In genomic region chr16:33339093-33340071, GRCh38 we compare ENCODE assay signal across 10 cellular contexts. TPM values are rescaled to one million over a fixed set of nuclear protein-coding genes. Genes with fewer than 3 reads are reported as not detected.
DNase-seq lines count a peak whose midpoint lies in the region; ATAC-seq and TF ChIP-seq lines count a peak whose summit lies in the region.
"Not testable (repeated sequence)": the region's sequence is repeated elsewhere in the genome, so short reads cannot be mapped to it uniquely, and the experiment has no call there.
"Had no signal": no experiment of that assay in that cellular context is flagged by ENCODE, and none has a peak within 500 bp of the region (broad histone marks: within the 10 kb centered on the region; RNA-seq: fewer than 3 reads in every experiment).

No MANE protein-coding gene starts in this region.

- peak; percentile 23 for ATAC-seq in T-helper 17 cell
- not testable (repeated sequence) for ATAC-seq in activated CD8-positive, alpha-beta memory T cell treated with anti-CD3 and anti-CD28 coated beads, Interleukin-2, amount 10 ng/mL, durations not matched to agents 7 days and 5 days
- ATAC-seq in heart left ventricle = peak in 3 of 4 donors; percentile 34 to 43 (median 34)
- peak; percentile 58 for ATAC-seq in mucosa of descending colon

- DNase-seq in Caki2 (ENCODE audit: low read depth) = peak; percentile 2
- peak in 2 of 3 donors; percentile 40 to 43 for DNase-seq in T-helper 17 cell
- peak; percentile 59 for DNase-seq in activated CD8-positive, alpha-beta memory T cell treated with anti-CD3 and anti-CD28 coated beads, Interleukin-2, amount 10 ng/mL, durations not matched to agents 7 days and 5 days
- peak in 5 of 7 donors; percentile 25 to 67 (median 54) for DNase-seq in adrenal gland
- peak in 3 of 5 donors; percentile 68 to 91 (median 74) for DNase-seq in heart left ventricle
- DNase-seq in mucosa of descending colon = peak in 2 of 3 donors; percentile 17 to 51
- DNase-seq in stimulated activated CD4-positive, alpha-beta T cell treated with anti-CD3 and anti-CD28 coated beads, Interleukin-15, amount 100 ng/mL, for 1 hour (ENCODE audit: low read depth in 1 of 2, low spot score in 1 of 2) = peak; percentile 13 to 51
- DNase-seq in testis = peak; percentile 42

- not testable (repeated sequence) for H3K36me3 Mint-ChIP-seq in T-helper 17 cell (ENCODE audit: low read depth); activated CD8-positive, alpha-beta memory T cell treated with anti-CD3 and anti-CD28 coated beads, Interleukin-2, amount 10 ng/mL, durations not matched to agents 7 days and 5 days

- WGBS in adrenal gland, 4 donors = 67 to 84% (median 80%) methylated on average over 3 to 4 of the region's 4 CpGs
- 76 to 80% (median 77%) methylated on average over 3 to 4 of the region's 4 CpGs for whole genome bisulfite sequencing in heart left ventricle, 4 donors
- 83 to 84% methylated on average over 3 of the region's 4 CpGs for WGBS in testis, 2 donors

- H3K27me3 ChIP-seq in adrenal gland, heart left ventricle, testis: not testable (repeated sequence)

- CTCF ChIA-PET in activated CD8-positive, alpha-beta memory T cell treated with anti-CD3 and anti-CD28 coated beads, Interleukin-2, amount 10 ng/mL, durations not matched to agents 7 days and 5 days (lab: Charles Lee) = not testable (repeated sequence)

- not testable (repeated sequence) for H3K27me3 Mint-ChIP-seq in T-helper 17 cell; activated CD8-positive, alpha-beta memory T cell treated with anti-CD3 and anti-CD28 coated beads, Interleukin-2, amount 10 ng/mL, durations not matched to agents 7 days and 5 days

- not testable (repeated sequence) for H3K4me1 Mint-ChIP-seq in T-helper 17 cell; activated CD8-positive, alpha-beta memory T cell treated with anti-CD3 and anti-CD28 coated beads, Interleukin-2, amount 10 ng/mL, durations not matched to agents 7 days and 5 days

- in situ Hi-C loops in Caki2 (cut with HindIII; ENCODE audit: low pct_unique_long_range_greater_than_20kb, low sequenced_read_pairs) = not testable (repeated sequence)

- not testable (repeated sequence) for H3K36me3 ChIP-seq in adrenal gland (replicated peaks in 1 of 2); heart left ventricle; mucosa of descending colon (ENCODE audit: low read depth); testis (ENCODE audit: low read depth, missing control alignments)

- not testable (repeated sequence) for TF ChIP-seq POLR2A in adrenal gland (IDR thresholded peaks at IDR 0.05); heart left ventricle (IDR thresholded peaks at IDR 0.05); testis (IDR thresholded peaks at IDR 0.05)

- H3K27ac Mint-ChIP-seq in T-helper 17 cell; activated CD8-positive, alpha-beta memory T cell treated with anti-CD3 and anti-CD28 coated beads, Interleukin-2, amount 10 ng/mL, durations not matched to agents 7 days and 5 days: not testable (repeated sequence)

- not testable (repeated sequence) for H3K4me1 ChIP-seq in adrenal gland (replicated peaks in 1 of 2); heart left ventricle; mucosa of descending colon (ENCODE audit: low read depth); testis

- TF ChIP-seq CTCF in adrenal gland (IDR thresholded peaks at IDR 0.05); heart left ventricle (IDR thresholded peaks at IDR 0.05); mucosa of descending colon (IDR thresholded peaks at IDR 0.05); testis (IDR thresholded peaks at IDR 0.05): not testable (repeated sequence)

- H3K4me3 ChIP-seq in adrenal gland, heart left ventricle, mucosa of descending colon, testis: not testable (repeated sequence)

- not testable (repeated sequence) for H3K9me3 Mint-ChIP-seq in activated CD8-positive, alpha-beta memory T cell treated with anti-CD3 and anti-CD28 coated beads, Interleukin-2, amount 10 ng/mL, durations not matched to agents 7 days and 5 days (ENCODE audit: low read depth)

- not testable (repeated sequence) for H3K27ac ChIP-seq in adrenal gland, heart left ventricle, testis

- intact Hi-C loops in adrenal gland (cut with DNase I); heart left ventricle (cut with DNase I); mucosa of descending colon (cut with DNase I, micrococcal nuclease); testis (cut with DNase I; ENCODE audit: low total_unique reads): not testable (repeated sequence)

- not testable (repeated sequence) for H3K9me3 ChIP-seq in T-helper 17 cell (ENCODE audit: control insufficient read depth, low read length, poor library complexity, severe bottlenecking); adrenal gland (replicated peaks in 1 of 3); heart left ventricle; mucosa of descending colon; testis

- H3K4me3 Mint-ChIP-seq in T-helper 17 cell; activated CD8-positive, alpha-beta memory T cell treated with anti-CD3 and anti-CD28 coated beads, Interleukin-2, amount 10 ng/mL, durations not matched to agents 7 days and 5 days: not testable (repeated sequence)

RNA-seq across cellular contexts. Expression of gene TP53TG3B, which starts 21.3 kb away (rescaled TPM):
- total RNA-seq in Caki2 (2014; rRNA removed; shearing (Covaris generic); ENCODE audit: low replicate concordance) = not detected in 2 replicates
- not detected for total RNA-seq in T-helper 17 cell
- not detected for total RNA-seq in activated CD8-positive, alpha-beta memory T cell treated with anti-CD3 and anti-CD28 coated beads, Interleukin-2, amount 10 ng/mL, durations not matched to agents 7 days and 5 days
- under 1 TPM in 1 of 8 donors, not detected in 7; 0.27 TPM for total RNA-seq in adrenal gland
- polyA plus RNA-seq in adrenal gland = under 1 TPM in 1 of 3 donors, not detected in 2; 0.07 TPM
- total RNA-seq in heart left ventricle = under 1 TPM in 1 of 9 donors, not detected in 8; 0.15 TPM
- polyA plus RNA-seq in heart left ventricle = not detected
- not detected for total RNA-seq in mucosa of descending colon
- 1 to 10 TPM; 1.9 to 5.9 TPM for total RNA-seq in testis
- polyA plus RNA-seq in testis (ENCODE audit: insufficient read depth, low read depth, low replicate concordance) = 24.1 TPM
- total RNA-seq: astrocyte, subcutaneous adipose tissue had no signal

RNA-seq across cellular contexts. Expression of gene TP53TG3E, which starts 35.3 kb away (rescaled TPM):
- total RNA-seq in Caki2 (2014; rRNA removed; shearing (Covaris generic); ENCODE audit: low replicate concordance) = not detected in 2 replicates
- total RNA-seq in T-helper 17 cell (not detected), adrenal gland (not detected), heart left ventricle (not detected), mucosa of descending colon (not detected), testis (not detected)
- total RNA-seq in activated CD8-positive, alpha-beta memory T cell treated with anti-CD3 and anti-CD28 coated beads, Interleukin-2, amount 10 ng/mL, durations not matched to agents 7 days and 5 days = not detected
- polyA plus RNA-seq in adrenal gland (not detected), heart left ventricle (not detected), testis (ENCODE audit: insufficient read depth, low read depth, low replicate concordance) (not detected)
- total RNA-seq: astrocyte, subcutaneous adipose tissue had no signal

Comparison
In these comparisons a context has a peak if more than half of its experiments do, and no peak if none do; other contexts are left out.
1. DNase-seq: peak in every context shown above with its lines; median percentile 74 in heart left ventricle; 59 in activated CD8-positive, alpha-beta memory T cell treated with anti-CD3 and anti-CD28 coated beads, Interleukin-2, amount 10 ng/mL, durations not matched to agents 7 days and 5 days; 54 in adrenal gland; 42 in testis; 42 in T-helper 17 cell; 34 in mucosa of descending colon; 32 in stimulated activated CD4-positive, alpha-beta T cell treated with anti-CD3 and anti-CD28 coated beads, Interleukin-15, amount 100 ng/mL, for 1 hour; 2 in Caki2.